12 cellular contexts compared by ENCODE assay signal in genomic region chr15:98914626-98915025, GRCh38.
DNase-seq lines count a peak whose midpoint lies in the region; ATAC-seq and TF ChIP-seq lines count a peak whose summit lies in the region.
"Had no signal": no experiment of that assay in that cellular context is flagged by ENCODE, and none has a peak within 500 bp of the region (broad histone marks: within the 10 kb centered on the region; RNA-seq: fewer than 3 reads in every experiment).

No MANE protein-coding gene starts in this region.

- H3K79me1 ChIP-seq in neuronal stem cell (ENCODE audit: low read depth, low read length) = peaks cover 6% of the 10 kb centered on the region

- no peak for ATAC-seq in HG03025 (IDR thresholded peaks at IDR 0.05; ENCODE audit: low FRiP score, unreplicated experiment)
- ATAC-seq in GM18907 (IDR thresholded peaks at IDR 0.05; ENCODE audit: unreplicated experiment) = no peak

- H4K91ac ChIP-seq in neuronal stem cell (ENCODE audit: low read depth, low read length, poor library complexity) = no peak overlapping the region

- WGBS in SK-N-SH (ENCODE audit: low lambda C conversion rate) = 22% methylated on average over 7 of the region's 7 CpGs
- WGBS in smooth muscle cell (ENCODE audit: low lambda C conversion rate) = 28% methylated on average over 7 of the region's 7 CpGs
- no CpG with 5 or more reads among the region's 7 CpGs for WGBS in neuronal stem cell (ENCODE audit: extremely low coverage in 2 of 2, insufficient read length in 2 of 2, insufficient replicate concordance in 1 of 2), 2 donors

- no peak overlapping the region for H3K4me3 ChIP-seq in SK-N-SH (ENCODE audit: low read depth in 2 of 2, low read length in 1 of 2)
- no peak overlapping the region for H3K4me3 ChIP-seq in fibroblast of lung (replicated peaks in 1 of 4; ENCODE audit: control extremely low read depth in 1 of 4, insufficient read depth in 1 of 4, low read depth in 3 of 4, low read length in 4 of 4)
- H3K4me3 ChIP-seq in smooth muscle cell = no peak overlapping the region
- no peak overlapping the region for H3K4me3 ChIP-seq in neuronal stem cell (ENCODE audit: low read length in 2 of 2)
- H3K4me3 ChIP-seq: tibial nerve had no signal

- TF ChIP-seq CTCF in SK-N-SH (IDR thresholded peaks at IDR 0.05) (no peak), fibroblast of lung (conservative IDR thresholded peaks at IDR 0.05 in 1 of 2, IDR thresholded peaks at IDR 0.05 in 1 of 2; ENCODE audit: low read depth in 1 of 2, low read length in 2 of 2) (no peak), smooth muscle cell (IDR thresholded peaks at IDR 0.05; ENCODE audit: borderline replicate concordance, insufficient read depth, poor library complexity, severe bottlenecking) (no peak)

- H2BK120ac ChIP-seq in neuronal stem cell (ENCODE audit: low read depth, low read length) = no peak overlapping the region

- DNase-seq in EL = peak; percentile 91
- no peak for DNase-seq in SK-N-SH
- DNase-seq in fibroblast of lung (ENCODE audit: low read depth in 2 of 2) = peak; percentile 82 to 98
- DNase-seq in smooth muscle cell (lab: John Stamatoyannopoulos, UW; ENCODE audit: unreplicated experiment) = no peak
- DNase-seq in NCI-H187 treated with DMSO at 0.1 percent for 48 hours (lab: John Stamatoyannopoulos, UW) = no peak
- no peak for DNase-seq in neuronal stem cell (ENCODE audit: low spot score)
- DNase-seq: activated CD8-positive, alpha-beta memory T cell treated with anti-CD3 and anti-CD28 coated beads for 24 hours; hippocampal formation; stimulated activated CD4-positive, alpha-beta T cell treated with anti-CD3 and anti-CD28 coated beads, Interleukin-4, amount 100 ng/mL, for 1 hour had no signal

- no peaks in the 10 kb centered on the region for H3K9me2 ChIP-seq in SK-N-SH

- POLR2A ChIA-PET in SK-N-SH (lab: Yijun Ruan, JAX) = interaction anchor here (0.5 kb wide), 1 partner anchor 19 kb away, joined by 3 read pairs; no protein-coding TSS in a partner anchor

- peaks cover 9 to 14% of the 10 kb centered on the region in 2 experiments for H3K4me1 ChIP-seq in SK-N-SH (ENCODE audit: control insufficient read depth in 1 of 2, insufficient read depth in 2 of 2, low read depth in 1 of 2, low read length in 1 of 2)
- peaks cover 13% of the 10 kb centered on the region for H3K4me1 ChIP-seq in fibroblast of lung (ENCODE audit: control insufficient read depth, extremely low read depth, insufficient read depth, low read length)
- no peaks in the 10 kb centered on the region for H3K4me1 ChIP-seq in smooth muscle cell (ENCODE audit: low read depth)
- H3K4me1 ChIP-seq in neuronal stem cell (ENCODE audit: control insufficient read depth in 2 of 2, insufficient read depth in 1 of 2, low read depth in 1 of 2, low read length in 2 of 2) = no peaks in the 10 kb centered on the region

- no peaks in the 10 kb centered on the region for H3F3A ChIP-seq in SK-N-SH (replicated peaks; ENCODE audit: insufficient read depth)
- no peaks in the 10 kb centered on the region for H3F3A ChIP-seq in smooth muscle cell (ENCODE audit: low read depth)

- H3K23ac ChIP-seq in neuronal stem cell (ENCODE audit: low read depth, low read length, poor library complexity) = no peak overlapping the region

- peak overlapping the region; percentile 63 to 65 for H3K27ac ChIP-seq in SK-N-SH (ENCODE audit: low read depth in 2 of 2, low read length in 1 of 2)
- H3K27ac ChIP-seq in fibroblast of lung (ENCODE audit: insufficient read depth, low read length) = peak overlapping the region; percentile 63
- H3K27ac ChIP-seq in smooth muscle cell (ENCODE audit: low read depth) = peak overlapping the region; percentile 77
- no peak overlapping the region for H3K27ac ChIP-seq in neuronal stem cell (replicated peaks; ENCODE audit: low read length)
- H3K27ac ChIP-seq: tibial nerve had no signal

- no peak overlapping the region for H2BK15ac ChIP-seq in neuronal stem cell (ENCODE audit: low read length)

- H2BK5ac ChIP-seq in neuronal stem cell (ENCODE audit: low read length) = no peak overlapping the region

- TF ChIP-seq RAD21 in SK-N-SH (IDR thresholded peaks at IDR 0.05; ENCODE audit: low read length) = no peak

- CTCF ChIA-PET in SK-N-SH (lab: Yijun Ruan, JAX) = interaction anchor here (1.3 to 4.2 kb wide), 2 partner anchors 8 to 10 kb away, joined by 4 to 19 read pairs; no protein-coding TSS in a partner anchor

- no peak overlapping the region for H3K9ac ChIP-seq in SK-N-SH
- no peak overlapping the region for H3K9ac ChIP-seq in fibroblast of lung (ENCODE audit: insufficient read depth, low read length)
- H3K9ac ChIP-seq in smooth muscle cell (ENCODE audit: low read depth) = no peak overlapping the region
- no peak overlapping the region for H3K9ac ChIP-seq in neuronal stem cell (ENCODE audit: low read depth, low read length, poor library complexity)

- H3K18ac ChIP-seq in neuronal stem cell (ENCODE audit: low read length) = no peak overlapping the region

- H3K36me3 ChIP-seq in SK-N-SH (replicated peaks in 1 of 2; ENCODE audit: control insufficient read depth in 1 of 2, insufficient read depth in 2 of 2, low read length in 1 of 2) (peaks cover 33 to 50% of the 10 kb centered on the region in 2 experiments), fibroblast of lung (ENCODE audit: control insufficient read depth, insufficient read depth, low read length) (peaks cover 11% of the 10 kb centered on the region), smooth muscle cell (ENCODE audit: low read depth) (peaks cover 14% of the 10 kb centered on the region), neuronal stem cell (replicated peaks in 1 of 2; ENCODE audit: control insufficient read depth in 2 of 2, insufficient read depth in 2 of 2, low read length in 2 of 2) (peaks cover 45 to 98% of the 10 kb centered on the region in 2 donors)

- H3K4me2 ChIP-seq in SK-N-SH (peak overlapping the region; percentile 46; the same call in 1 of the 2 replicates), fibroblast of lung (ENCODE audit: extremely low read depth, insufficient read depth, low read length) (peak overlapping the region; percentile 42), smooth muscle cell (no peak overlapping the region), neuronal stem cell (ENCODE audit: insufficient read depth, low read length, poor library complexity, severe bottlenecking) (no peak overlapping the region)

- H3K9me3 ChIP-seq in SK-N-SH (no peaks in the 10 kb centered on the region), fibroblast of lung (ENCODE audit: control insufficient read depth, insufficient read depth, low read depth, low read length) (no peaks in the 10 kb centered on the region), smooth muscle cell (replicated peaks; ENCODE audit: low read depth) (no peaks in the 10 kb centered on the region), neuronal stem cell (replicated peaks in 1 of 2; ENCODE audit: control insufficient read depth in 2 of 2, insufficient read depth in 1 of 2, low read depth in 1 of 2, low read length in 2 of 2) (no peaks in the 10 kb centered on the region)
- H3K9me3 ChIP-seq: tibial nerve had no signal

- no peak overlapping the region for H3K4ac ChIP-seq in neuronal stem cell (ENCODE audit: low read length)

- TF ChIP-seq EP300 in SK-N-SH (IDR thresholded peaks at IDR 0.05; ENCODE audit: borderline replicate concordance in 1 of 2, low read depth in 1 of 2, low read length in 1 of 2) = peak in 1 of 2 experiments; percentile 48; a peak in 1 of 4 replicates

- H3K27me3 ChIP-seq in SK-N-SH (ENCODE audit: insufficient read depth) = no peaks in the 10 kb centered on the region
- H3K27me3 ChIP-seq in fibroblast of lung (ENCODE audit: control insufficient read depth, insufficient read depth, low read length) = no peaks in the 10 kb centered on the region
- H3K27me3 ChIP-seq in smooth muscle cell (ENCODE audit: low read depth) = no peaks in the 10 kb centered on the region
- H3K27me3 ChIP-seq in neuronal stem cell (ENCODE audit: control insufficient read depth in 3 of 3, insufficient read depth in 3 of 3, low read depth in 1 of 3, low read length in 3 of 3) = no peaks in the 10 kb centered on the region
- H3K27me3 ChIP-seq: tibial nerve had no signal

- H2AK5ac ChIP-seq in neuronal stem cell (ENCODE audit: low read depth, low read length) = no peak overlapping the region

- no peak overlapping the region for H4K8ac ChIP-seq in neuronal stem cell (ENCODE audit: low read depth, low read length)

- H3K79me2 ChIP-seq in SK-N-SH (ENCODE audit: insufficient read depth) (no peaks in the 10 kb centered on the region), fibroblast of lung (ENCODE audit: control insufficient read depth, insufficient read depth, low read length) (no peaks in the 10 kb centered on the region), smooth muscle cell (ENCODE audit: low read depth) (no peaks in the 10 kb centered on the region)

- H4K20me1 ChIP-seq in SK-N-SH (ENCODE audit: insufficient read depth) (no peaks in the 10 kb centered on the region; the same call in 1 of the 2 replicates), fibroblast of lung (ENCODE audit: control insufficient read depth, extremely low read depth, insufficient read depth, low read length) (no peaks in the 10 kb centered on the region), smooth muscle cell (ENCODE audit: low read depth) (peaks cover 4% of the 10 kb centered on the region)

- H3K14ac ChIP-seq in neuronal stem cell (ENCODE audit: low read length) = no peak overlapping the region

- H2AFZ ChIP-seq in SK-N-SH (ENCODE audit: low read depth) (no peak overlapping the region), fibroblast of lung (ENCODE audit: low read length) (no peak overlapping the region), smooth muscle cell (ENCODE audit: low read depth) (no peak overlapping the region), neuronal stem cell (ENCODE audit: low read length) (no peak overlapping the region)

- H2BK12ac ChIP-seq in neuronal stem cell (ENCODE audit: low read length) = no peak overlapping the region

TF ChIP-seq in SK-N-SH, 30 proteins besides CTCF, POLR2A, EP300 and RAD21 (continues in another document):
- TF ChIP-seq TEAD4 (IDR thresholded peaks at IDR 0.05; ENCODE audit: borderline replicate concordance, insufficient read depth) = peak; percentile 65; the same call in 1 of the 2 replicates
- no peak for TF ChIP-seq ELF1 (IDR thresholded peaks at IDR 0.05)
- TF ChIP-seq MEF2A (IDR thresholded peaks at IDR 0.05; ENCODE audit: borderline replicate concordance, low read depth) = peak; percentile 94
- no peak for TF ChIP-seq GABPA (IDR thresholded peaks at IDR 0.05; ENCODE audit: low read depth)
- no peak for TF ChIP-seq SMC3 (IDR thresholded peaks at IDR 0.05; ENCODE audit: low read depth, low read length)
- TF ChIP-seq PBX3 (IDR thresholded peaks at IDR 0.05) = peak; percentile 63; the same call in 1 of the 2 replicates

Comparison
In these comparisons a context has a peak if more than half of its experiments do, and no peak if none do; other contexts are left out.
1. DNase-seq: peak in EL (single experiment) and fibroblast of lung (2 of 2); none in SK-N-SH (single experiment), smooth muscle cell (single experiment), NCI-H187 treated with DMSO at 0.1 percent for 48 hours (single experiment) and neuronal stem cell (single experiment).
2. H3K4me2 ChIP-seq: peak in SK-N-SH (single experiment) and fibroblast of lung (single experiment); none in smooth muscle cell (single experiment) and neuronal stem cell (single experiment).